ENCODE assay signal across 17 cellular contexts in the genomic region with DNA sequence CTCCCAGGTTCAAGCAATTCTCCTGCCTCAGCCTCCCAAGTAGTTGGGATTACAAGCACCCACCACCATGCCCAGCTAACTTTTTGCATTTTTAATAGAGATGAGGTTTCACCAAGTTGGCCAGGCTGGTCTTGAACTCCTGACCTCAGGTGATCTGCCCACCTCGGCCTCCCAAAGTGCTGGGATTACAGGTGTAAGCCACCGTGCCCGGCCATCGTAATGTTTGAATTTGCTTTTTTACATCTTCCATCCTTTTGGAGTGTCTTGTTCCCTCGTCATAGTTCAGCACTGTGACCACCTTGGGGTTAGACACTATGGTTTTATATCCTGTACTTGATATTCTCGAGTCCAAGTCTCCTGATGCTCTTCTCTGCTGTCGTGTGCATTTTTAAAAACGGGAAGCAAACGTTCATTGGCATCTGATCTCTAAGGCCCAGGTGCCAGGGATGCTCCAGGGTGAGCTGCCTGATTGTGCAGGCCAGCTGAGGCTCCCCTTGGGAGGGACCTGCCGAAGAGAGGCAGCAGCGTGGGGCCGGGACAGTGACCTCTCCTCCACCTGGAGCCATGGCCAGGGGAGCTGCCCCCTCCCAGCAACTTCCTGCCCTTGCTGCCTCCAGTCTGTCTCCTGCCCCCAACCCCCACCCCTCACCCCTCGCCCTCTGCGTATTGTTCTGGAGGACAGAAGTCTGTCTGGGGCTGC. TPM values are rescaled to one million over a fixed set of nuclear protein-coding genes. Genes with fewer than 3 reads are reported as not detected.
"Had no signal": no experiment of that assay in that cellular context is flagged by ENCODE, and none has a peak within 500 bp of the region (broad histone marks: within the 10 kb centered on the region; RNA-seq: fewer than 3 reads in every experiment).

No MANE protein-coding gene starts in this region.

- H3K4me1 ChIP-seq: left ventricle myocardium inferior, testis had no signal

- H3K27ac ChIP-seq: cardiac muscle cell, left ventricle myocardium inferior, skin epidermis, testis had no signal

- H3K36me3 ChIP-seq: cardiac muscle cell had no signal

- H3K9me3 ChIP-seq: left ventricle myocardium inferior, testis had no signal

- H3K27me3 ChIP-seq: cardiac muscle cell, dorsolateral prefrontal cortex, testis had no signal

- DNase-seq: activated CD4-positive, alpha-beta T cell treated with anti-CD3 and anti-CD28 coated beads, Interleukin-2, amount 50 U/mL, for 1 hour; activated CD8-positive, alpha-beta memory T cell treated with anti-CD3 and anti-CD28 coated beads for 24 hours; activated CD8-positive, alpha-beta memory T cell treated with anti-CD3 and anti-CD28 coated beads, Interleukin-2, amount 50 U/mL, for 48 hours; activated gamma-delta T cell; activated T-cell treated with anti-CD3 and anti-CD28 coated beads, Interleukin-2, amount 50 U/mL, for 48 hours; amniotic stem cell; erythroblast; foreskin melanocyte; left ventricle myocardium inferior; naive B cell; stimulated activated naive CD8-positive, alpha-beta T cell treated with anti-CD3 and anti-CD28 coated beads, Interleukin-15, amount 100 ng/mL, for 72 hours; T1000; testis had no signal

- H3K4me3 ChIP-seq: cardiac muscle cell, dorsolateral prefrontal cortex, left ventricle myocardium inferior, skin epidermis, testis had no signal

- ATAC-seq: activated naive CD4-positive, alpha-beta T cell treated with anti-CD3 and anti-CD28 coated beads, Interleukin-2, amount 50 U/mL, for 72 hours; stimulated activated naive CD8-positive, alpha-beta T cell treated with anti-CD3 and anti-CD28 coated beads, Interleukin-15, amount 100 ng/mL, for 72 hours had no signal

RNA-seq across cellular contexts. Expression of a gene that starts 36.5 kb away (rescaled TPM):
- total RNA-seq: activated naive CD4-positive, alpha-beta T cell treated with anti-CD3 and anti-CD28 coated beads, Interleukin-2, amount 50 U/mL, for 72 hours; left ventricle myocardium inferior had no signal
